In the genomic region with DNA sequence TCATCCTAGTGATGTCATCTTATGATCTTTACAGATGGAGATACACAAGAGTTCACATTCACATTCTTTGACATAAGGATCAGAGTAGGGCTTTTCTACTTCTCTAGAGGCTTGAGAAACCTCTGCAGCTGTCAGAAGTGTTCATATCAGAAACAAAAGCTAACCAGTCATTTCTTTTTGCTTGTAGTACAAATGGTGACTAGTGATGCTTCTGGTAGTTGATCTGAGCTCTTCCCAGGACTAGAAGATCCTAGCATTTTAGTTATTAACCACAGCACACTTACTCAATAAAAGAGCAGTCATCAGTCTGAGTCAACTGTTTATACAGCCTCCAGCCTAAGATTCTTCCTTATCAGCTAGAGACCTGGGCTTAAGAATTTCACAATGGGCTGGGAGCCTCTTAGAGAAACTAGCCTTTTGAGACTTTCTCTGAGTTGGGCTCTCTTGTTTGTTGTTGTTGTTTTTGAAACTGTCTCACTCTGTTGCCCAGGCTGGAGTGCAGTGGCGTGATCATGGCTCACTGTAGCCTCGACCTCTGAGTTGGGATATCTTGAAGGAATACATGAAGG, we compare ENCODE assay signal across 8 cellular contexts.
DNase-seq lines count a peak whose midpoint lies in the region; ATAC-seq, FAIRE-seq and TF ChIP-seq lines count a peak whose summit lies in the region.

No MANE protein-coding gene starts in this region.

- TF ChIP-seq CTCF in retinal pigment epithelial cell (conservative IDR thresholded peaks at IDR 0.05; ENCODE audit: low read depth, low read length) (no peak), GM10248 (IDR thresholded peaks at IDR 0.05; ENCODE audit: control extremely low read depth, extremely low read depth, low read depth, missing control alignments) (no peak), kidney (IDR thresholded peaks at IDR 0.05; ENCODE audit: borderline replicate concordance, extremely low read depth, insufficient read depth) (no peak), WTC11 (IDR thresholded peaks at IDR 0.05) (no peak)

- CTCF ChIA-PET in GM10248 (lab: Yijun Ruan, JAX), result interaction anchor here (1.1 kb wide), 1 partner anchor 14 kb away, joined by 3 read pairs; no protein-coding TSS in a partner anchor
- CTCF ChIA-PET in WTC11 (lab: Charles Lee), result no interaction called here

- no peaks in the 10 kb centered on the region for H3K9me3 Mint-ChIP-seq in WTC11

- H3K4me3 Mint-ChIP-seq in WTC11, result no peak overlapping the region

- no peaks in the 10 kb centered on the region for H3K36me3 Mint-ChIP-seq in WTC11

- H3K9ac ChIP-seq in kidney (ENCODE audit: low read length in 2 of 2), result no peak overlapping the region

- no peak overlapping the region for H3K4me3 ChIP-seq in retinal pigment epithelial cell (ENCODE audit: low read length)
- no peak overlapping the region for H3K4me3 ChIP-seq in kidney (ENCODE audit: low read length in 2 of 2)

- no peaks in the 10 kb centered on the region for H3K9me3 ChIP-seq in kidney (ENCODE audit: control insufficient read depth in 1 of 2, low read length in 2 of 2)

- FAIRE-seq in kidney (lab: Jason Lieb, UNC), result no peak

- H3K36me3 ChIP-seq in kidney (ENCODE audit: control insufficient read depth in 1 of 2, insufficient read depth in 2 of 2, low read length in 2 of 2), result no peaks in the 10 kb centered on the region

- intact Hi-C loops in kidney (cut with DNase I), result no loop called here

- H3K4me1 ChIP-seq in kidney (ENCODE audit: control insufficient read depth in 1 of 2, insufficient read depth in 1 of 2, low read depth in 1 of 2, low read length in 2 of 2), result no peaks in the 10 kb centered on the region

- DNase-seq in M059J (ENCODE audit: low read depth), result peak; percentile 96
- peak; percentile 30 for DNase-seq in dedifferentiated amniotic fluid mesenchymal stem cell (ENCODE audit: extremely low spot score)
- peak; percentile 64 for DNase-seq in retinal pigment epithelial cell (ENCODE audit: low read depth)
- no peak for DNase-seq in GM10248 (ENCODE audit: extremely low spot score)
- no peak for DNase-seq in kidney
- no peak for DNase-seq in stimulated activated CD4-positive, alpha-beta T cell treated with anti-CD3 and anti-CD28 coated beads, Interleukin-2, amount 100 ng/mL, for 48 hours
- no peak for DNase-seq in WTC11 (ENCODE audit: low spot score)

- H3K27ac ChIP-seq in kidney (ENCODE audit: low read depth in 2 of 2, low read length in 2 of 2), result no peak overlapping the region

- H3K27ac Mint-ChIP-seq in WTC11, result no peak overlapping the region

- no peaks in the 10 kb centered on the region for H3K27me3 Mint-ChIP-seq in WTC11 (ENCODE audit: low read depth)

- POLR2A ChIA-PET in GM10248 (lab: Yijun Ruan, JAX) (no interaction called here), WTC11 (lab: Charles Lee) (no interaction called here)

- peak; percentile 50 for ATAC-seq in GM18517 (IDR thresholded peaks at IDR 0.05; ENCODE audit: unreplicated experiment)
- no peak for ATAC-seq in WTC11

- no peaks in the 10 kb centered on the region for H3K4me1 Mint-ChIP-seq in WTC11

TF ChIP-seq in WTC11, 78 proteins besides CTCF, POLR2A, EP300 and RAD21:
- no peak for TF ChIP-seq JUN (CRISPR knock-in tag; IDR thresholded peaks at IDR 0.05)
- no peak for TF ChIP-seq JAZF1 (CRISPR knock-in tag; IDR thresholded peaks at IDR 0.05)

Comparison
In these comparisons a context has a peak if more than half of its experiments do, and no peak if none do; other contexts are left out.
1. DNase-seq: peak in M059J (single experiment), dedifferentiated amniotic fluid mesenchymal stem cell (single experiment) and retinal pigment epithelial cell (single experiment); none in GM10248 (single experiment), kidney (single experiment), stimulated activated CD4-positive, alpha-beta T cell treated with anti-CD3 and anti-CD28 coated beads, Interleukin-2, amount 100 ng/mL, for 48 hours (0 of 2) and WTC11 (single experiment).